In the genomic region with DNA sequence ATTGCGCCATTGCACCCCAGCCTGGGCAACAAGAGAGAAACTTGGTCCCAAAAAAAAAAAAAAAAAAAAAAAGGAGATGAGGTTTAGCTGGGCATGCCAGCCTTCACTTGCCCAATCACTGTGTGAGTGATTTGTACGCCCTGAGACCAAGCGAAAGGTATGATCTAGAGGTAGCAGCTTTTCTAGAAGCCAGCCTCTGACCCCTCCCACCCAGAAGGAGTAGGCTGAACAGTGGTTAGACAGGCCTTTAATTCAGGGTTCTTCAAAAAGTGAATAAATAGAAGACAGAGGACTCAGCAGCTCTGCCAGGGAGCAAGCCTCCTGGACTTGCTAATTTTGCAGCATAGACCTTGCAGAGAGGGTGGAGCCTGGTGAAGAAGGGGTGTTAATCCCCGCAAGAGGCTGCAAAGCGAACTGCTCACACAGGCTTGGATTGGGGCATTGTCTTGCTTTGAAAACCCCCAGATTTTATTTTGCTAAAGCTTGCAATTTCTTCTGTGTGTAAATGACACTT, we compare ENCODE assay signal across 9 cellular contexts. TPM values are rescaled to one million over a fixed set of nuclear protein-coding genes. Genes with fewer than 3 reads are reported as not detected.
A peak's percentile ranks its signal among the peaks of the same experiment; 100 is the strongest.
DNase-seq lines count a peak whose midpoint lies in the region; ATAC-seq, FAIRE-seq and TF ChIP-seq lines count a peak whose summit lies in the region.
"Had no signal": no experiment of that assay in that cellular context is flagged by ENCODE, and none has a peak within 500 bp of the region (broad histone marks: within the 10 kb centered on the region; RNA-seq: fewer than 3 reads in every experiment).

No MANE protein-coding gene starts in this region.

- no peaks in the 10 kb centered on the region for H3K79me1 ChIP-seq in H9 (ENCODE audit: insufficient read depth, low read depth, low read length, poor library complexity, severe bottlenecking)

- no peak for TF ChIP-seq POLR2A in prostate gland (IDR thresholded peaks at IDR 0.05)

- no peak overlapping the region for H3K23ac ChIP-seq in H9 (ENCODE audit: insufficient read length, low read depth, low read length)

- H2AK5ac ChIP-seq in H9 (ENCODE audit: insufficient read length, low read length): no peak overlapping the region

- no peak overlapping the region for H3K56ac ChIP-seq in H9 (ENCODE audit: insufficient read length, low read depth, low read length)

- no peak overlapping the region for H3K4ac ChIP-seq in H9 (ENCODE audit: low read depth, low read length)

- H3K9me3 ChIP-seq in H9 (ENCODE audit: control insufficient read depth, low read depth, low read length): no peaks in the 10 kb centered on the region
- H3K9me3 ChIP-seq in SK-N-SH: no peaks in the 10 kb centered on the region
- H3K9me3 ChIP-seq in prostate gland: no peaks in the 10 kb centered on the region

- H4K20me1 ChIP-seq in H9 (ENCODE audit: control insufficient read depth, insufficient read depth, insufficient read length) (no peaks in the 10 kb centered on the region), SK-N-SH (ENCODE audit: insufficient read depth) (no peaks in the 10 kb centered on the region)

- TF ChIP-seq RAD21 in SK-N-SH (IDR thresholded peaks at IDR 0.05; ENCODE audit: low read length): no peak

- no peak overlapping the region for H3K9ac ChIP-seq in H9 (ENCODE audit: extremely low read depth, insufficient read length, low read length)
- no peak overlapping the region for H3K9ac ChIP-seq in SK-N-SH

- no peak overlapping the region for H3K18ac ChIP-seq in H9 (ENCODE audit: insufficient read length, low read depth, low read length)

- H3K36me3 Mint-ChIP-seq in H9 (ENCODE audit: insufficient read depth in 1 of 3, low read depth in 3 of 3): peaks cover 0 to 44% (median 24%) of the 10 kb centered on the region in 3 experiments; a peak in 4 of 7 replicates

- no peaks in the 10 kb centered on the region; the same call in 1 of the 2 replicates for H3K4me1 ChIP-seq in H9 (ENCODE audit: insufficient read depth, low read length)
- H3K4me1 ChIP-seq in SK-N-SH (ENCODE audit: control insufficient read depth in 1 of 2, insufficient read depth in 2 of 2, low read depth in 1 of 2, low read length in 1 of 2): peaks cover 20% of the 10 kb centered on the region in 2 experiments; a peak in 2 of 4 replicates
- H3K4me1 ChIP-seq in prostate gland (replicated peaks): no peaks in the 10 kb centered on the region

- H3T11ph ChIP-seq in H9 (ENCODE audit: low read length): no peak overlapping the region

- H2BK20ac ChIP-seq in H9 (ENCODE audit: low read depth, low read length, poor library complexity, severe bottlenecking): no peak overlapping the region

- peaks cover 4 to 9% of the 10 kb centered on the region in 2 experiments for H3K36me3 ChIP-seq in SK-N-SH (replicated peaks in 1 of 2; ENCODE audit: control insufficient read depth in 1 of 2, insufficient read depth in 2 of 2, low read length in 1 of 2)
- H3K36me3 ChIP-seq in prostate gland: no peaks in the 10 kb centered on the region

- H2BK15ac ChIP-seq in H9 (ENCODE audit: low read depth, low read length): no peak overlapping the region

- no peak overlapping the region for H4K91ac ChIP-seq in H9 (ENCODE audit: insufficient read length, low read depth, low read length)

- CTCF ChIA-PET in SK-N-SH (lab: Yijun Ruan, JAX): interaction anchor here (2.4 to 2.8 kb wide), 2 partner anchors 10 to 292 kb away, joined by 11 read pairs; no protein-coding TSS in a partner anchor

- intact Hi-C loops in prostate gland (cut with DNase I): no loop called here

- no peak overlapping the region for H2AFZ ChIP-seq in H9 (ENCODE audit: low read length)
- H2AFZ ChIP-seq in SK-N-SH (ENCODE audit: low read depth): no peak overlapping the region

- peaks cover 24 to 25% of the 10 kb centered on the region in 2 experiments for H3K4me1 Mint-ChIP-seq in H9

- H3K27me3 Mint-ChIP-seq in H9 (ENCODE audit: low read depth): no peaks in the 10 kb centered on the region

- ATAC-seq in esophagus mucosa (peak; percentile 62), GM19467 (IDR thresholded peaks at IDR 0.05; ENCODE audit: unreplicated experiment) (no peak)

- DNase-seq in H9 (no peak), SK-N-SH (peak; percentile 29), prostate gland (ENCODE audit: low spot score) (no peak), urothelium cell line (ENCODE audit: low spot score) (no peak), C1 segment of cervical spinal cord (lab: John Stamatoyannopoulos, UW) (no peak), NK-92 (lab: John Stamatoyannopoulos, UW; ENCODE audit: unreplicated experiment) (no peak)
- DNase-seq: stimulated activated CD4-positive, alpha-beta T cell treated with anti-CD3 and anti-CD28 coated beads, Interleukin-4, amount 100 ng/mL, for 24 hours had no signal

- no peaks in the 10 kb centered on the region for H3K9me2 ChIP-seq in SK-N-SH

- TF ChIP-seq CTCF in H9 (conservative IDR thresholded peaks at IDR 0.05) (no peak), SK-N-SH (IDR thresholded peaks at IDR 0.05) (no peak), prostate gland (IDR thresholded peaks at IDR 0.05) (no peak)

- H3K14ac ChIP-seq in H9 (ENCODE audit: insufficient read depth, low read length): no peak overlapping the region

- no peak for TF ChIP-seq EP300 in SK-N-SH (IDR thresholded peaks at IDR 0.05; ENCODE audit: borderline replicate concordance in 1 of 2, low read depth in 1 of 2, low read length in 1 of 2)

- H3K4me3 ChIP-seq in SK-N-SH (ENCODE audit: low read depth in 2 of 2, low read length in 1 of 2): no peak overlapping the region; a peak in 1 of 4 replicates
- H3K4me3 ChIP-seq in prostate gland: peak overlapping the region in 1 of 2 donors; percentile 3

- H3K4me3 Mint-ChIP-seq in H9: no peak overlapping the region

- H2BK5ac ChIP-seq in H9 (ENCODE audit: insufficient read length, low read length): no peak overlapping the region

- H2BK120ac ChIP-seq in H9 (ENCODE audit: low read depth, low read length, poor library complexity, severe bottlenecking): no peak overlapping the region

- no peaks in the 10 kb centered on the region; the same call in 1 of the 2 replicates for H3K79me2 ChIP-seq in H9 (ENCODE audit: insufficient read depth, low read length)
- H3K79me2 ChIP-seq in SK-N-SH (ENCODE audit: insufficient read depth): no peaks in the 10 kb centered on the region

- no peak overlapping the region for H2BK12ac ChIP-seq in H9 (ENCODE audit: insufficient read length, low read depth, low read length)

- H3K23me2 ChIP-seq in H9 (ENCODE audit: insufficient read length, low read depth, low read length, poor library complexity, severe bottlenecking): no peaks in the 10 kb centered on the region

- no peak for FAIRE-seq in urothelium cell line (lab: Jason Lieb, UNC)

- no peak overlapping the region for H4K8ac ChIP-seq in H9 (replicated peaks; ENCODE audit: insufficient read length, low read depth, low read length)

- WGBS in H9 (ENCODE audit: extremely low coverage, insufficient read length, low lambda C conversion rate): no CpG with 5 or more reads among the region's 5 CpGs
- 96% methylated on average over 5 of the region's 5 CpGs for WGBS in SK-N-SH (ENCODE audit: low lambda C conversion rate)
- 61% methylated on average over 5 of the region's 5 CpGs for WGBS in prostate gland

- POLR2A ChIA-PET in SK-N-SH (lab: Yijun Ruan, JAX): interaction anchor here (0.6 kb wide), 2 partner anchors 205 to 433 kb away, joined by 3 to 5 read pairs; no protein-coding TSS in a partner anchor

- H3K9me3 Mint-ChIP-seq in H9: no peaks in the 10 kb centered on the region

- peaks cover 31% of the 10 kb centered on the region for H3F3A ChIP-seq in SK-N-SH (replicated peaks; ENCODE audit: insufficient read depth)

- no peak overlapping the region for H4K5ac ChIP-seq in H9 (ENCODE audit: insufficient read length, low read depth, low read length)

- H3K27ac ChIP-seq in H9 (ENCODE audit: insufficient read length, low read depth, low read length) (no peak overlapping the region), SK-N-SH (ENCODE audit: low read depth in 2 of 2, low read length in 1 of 2) (peak overlapping the region; percentile 34 to 52; a peak in 3 of 4 replicates), prostate gland (peak overlapping the region; percentile 45 to 59)

- peak overlapping the region in 2 of 3 experiments; percentile 52 to 74; a peak in 3 of 7 replicates for H3K27ac Mint-ChIP-seq in H9

- H3K27me3 ChIP-seq in H9 (ENCODE audit: insufficient read depth, low read length) (no peaks in the 10 kb centered on the region), SK-N-SH (ENCODE audit: insufficient read depth) (no peaks in the 10 kb centered on the region), prostate gland (replicated peaks; ENCODE audit: insufficient read depth) (no peaks in the 10 kb centered on the region)

- H3K4me2 ChIP-seq in H9 (ENCODE audit: insufficient read depth, insufficient read length, low read length) (no peak overlapping the region), SK-N-SH (peak overlapping the region; percentile 40; the same call in 1 of the 2 replicates)

TF ChIP-seq in SK-N-SH, 30 proteins besides CTCF, POLR2A, EP300 and RAD21:
- TF ChIP-seq YY1 (IDR thresholded peaks at IDR 0.05; ENCODE audit: low read depth): no peak
- TF ChIP-seq FOSL2 (IDR thresholded peaks at IDR 0.05; ENCODE audit: borderline replicate concordance, low read depth): no peak
- no peak for TF ChIP-seq IRF3 (IDR thresholded peaks at IDR 0.05; ENCODE audit: low read depth, low read length)
- 0 out of 2 replicates have a peak, but pooled peaks have one; percentile 10 for TF ChIP-seq SIN3A (IDR thresholded peaks at IDR 0.05; ENCODE audit: borderline replicate concordance, low read depth, low read length)
- TF ChIP-seq TAF1 (IDR thresholded peaks at IDR 0.05; ENCODE audit: borderline replicate concordance, low read depth, low read length): no peak

RNA-seq across cellular contexts. Expression of gene CYTH1, which starts 7.1 kb away (rescaled TPM):
- total RNA-seq in H9 (2021) (9.7 and 11.2 TPM in 2 replicates), esophagus mucosa (54.7 TPM), prostate gland (10 to 100 TPM; 65.2 to 73.9 TPM)
- 23.8 and 24.8 TPM in 2 replicates for polyA plus RNA-seq in SK-N-SH (2012; rRNA removed)
- polyA plus RNA-seq in SK-N-SH (2012; cell fraction: cytosol; rRNA removed): 16.9 and 20.7 TPM in 2 replicates
- 77.4 and 80.9 TPM in 2 replicates for polyA plus RNA-seq in SK-N-SH (2012; cell fraction: nucleus; rRNA removed)

RNA-seq across cellular contexts. Expression of gene USP36, which starts 51.4 kb away (rescaled TPM):
- total RNA-seq in H9 (2021): 101 and 106 TPM in 2 replicates
- polyA plus RNA-seq in SK-N-SH (2012; rRNA removed): 34.6 and 41.2 TPM in 2 replicates
- 22.5 and 26.9 TPM in 2 replicates for polyA plus RNA-seq in SK-N-SH (2012; cell fraction: cytosol; rRNA removed)
- 163 and 178 TPM in 2 replicates for polyA plus RNA-seq in SK-N-SH (2012; cell fraction: nucleus; rRNA removed)
- 26.4 TPM for total RNA-seq in esophagus mucosa
- 10 to 100 TPM; 31.2 to 66.6 TPM for total RNA-seq in prostate gland
